In genomic region chr9:106869458-106869857, GRCh38 we compare ENCODE assay signal across 14 cellular contexts. TPM values are rescaled to one million over a fixed set of nuclear protein-coding genes. Genes with fewer than 3 reads are reported as not detected.
DNase-seq lines count a peak whose midpoint lies in the region; TF ChIP-seq lines count a peak whose summit lies in the region.
"Had no signal": no experiment of that assay in that cellular context is flagged by ENCODE, and none has a peak within 500 bp of the region (broad histone marks: within the 10 kb centered on the region; RNA-seq: fewer than 3 reads in every experiment).

No MANE protein-coding gene starts in this region.

- CTCF ChIA-PET in mammary epithelial cell (lab: Charles Lee; ENCODE audit: low non-redundant PET), result no interaction called here

- H3K27ac Mint-ChIP-seq in T-helper 2 cell treated with Interferon-gamma antibody and Interleukin-4, amounts not matched to agents 5 μg/mL and 100 μg/mL, for 36 hours, result no peak overlapping the region
- H3K27ac Mint-ChIP-seq: activated naive CD8-positive, alpha-beta T cell treated with anti-CD3 and anti-CD28 coated beads, Interleukin-2, amount 50 U/mL, for 24 hours; stimulated activated naive B cell treated with anti-CD40 and anti-IgM and Interleukin-4, amounts not matched to agents 10 μg/mL and 1 μg/mL and 100 μg/mL, for 72 hours; T-cell had no signal

- in situ Hi-C loops in mammary epithelial cell (cut with MboI; ENCODE audit: low sequenced_read_pairs in 2 of 2), result loop anchor here in 1 of 2 donors (10.0 to 25.0 kb wide), 2 partner anchors 85 to 432 kb away; no protein-coding TSS in a partner anchor

- H3K4me1 ChIP-seq in mammary epithelial cell (ENCODE audit: insufficient read depth, low read length) (peaks cover 46% of the 10 kb centered on the region), right atrium auricular region (peaks cover 0 to 53% of the 10 kb centered on the region in 2 donors), prostate gland (replicated peaks) (peaks cover 13% of the 10 kb centered on the region)

- no peaks in the 10 kb centered on the region for H3K9me3 Mint-ChIP-seq in T-helper 2 cell treated with Interferon-gamma antibody and Interleukin-4, amounts not matched to agents 5 μg/mL and 100 μg/mL, for 36 hours
- H3K9me3 Mint-ChIP-seq: activated naive CD8-positive, alpha-beta T cell treated with anti-CD3 and anti-CD28 coated beads, Interleukin-2, amount 50 U/mL, for 24 hours; stimulated activated naive B cell treated with anti-CD40 and anti-IgM and Interleukin-4, amounts not matched to agents 10 μg/mL and 1 μg/mL and 100 μg/mL, for 72 hours; T-cell had no signal

- H3K27me3 Mint-ChIP-seq in T-helper 2 cell treated with Interferon-gamma antibody and Interleukin-4, amounts not matched to agents 5 μg/mL and 100 μg/mL, for 36 hours (ENCODE audit: low read depth), result peaks cover 15% of the 10 kb centered on the region

- DNase-seq in AG10803 (ENCODE audit: low read depth) (peak; percentile 38), mammary epithelial cell (no peak), right atrium auricular region (ENCODE audit: low spot score) (no peak), prostate gland (ENCODE audit: low spot score) (peak; percentile 86), ureter (ENCODE audit: low spot score) (no peak), NCI-H1105 (lab: John Stamatoyannopoulos, UW) (no peak), HuH-7 (ENCODE audit: low spot score) (no peak)
- no peak for DNase-seq in T-helper 2 cell treated with Interferon-gamma antibody and Interleukin-4, amounts not matched to agents 5 μg/mL and 100 μg/mL, for 36 hours (ENCODE audit: low spot score)
- DNase-seq: activated CD8-positive, alpha-beta memory T cell treated with anti-CD3 and anti-CD28 coated beads for 24 hours; activated naive CD8-positive, alpha-beta T cell treated with anti-CD3 and anti-CD28 coated beads, Interleukin-2, amount 50 U/mL, for 24 hours; NCI-H774; stimulated activated CD4-positive, alpha-beta T cell treated with anti-CD3 and anti-CD28 coated beads, Interleukin-15, amount 100 ng/mL, for 24 hours; stimulated activated naive B cell treated with anti-CD40 and anti-IgM and Interleukin-4, amounts not matched to agents 10 μg/mL and 1 μg/mL and 100 μg/mL, for 72 hours; T-cell had no signal

- intact Hi-C loops in mammary epithelial cell (cut with micrococcal nuclease) (no loop called here), prostate gland (cut with DNase I) (loop anchor here (10.0 kb wide), 2 partner anchors 175 to 415 kb away; partner anchors contain the start of gene RAD23B)

- dilution Hi-C loops in mammary epithelial cell (cut with HindIII; ENCODE audit: low sequenced_read_pairs), result no loop called here

- no peak for TF ChIP-seq CTCF in AG10803 (conservative IDR thresholded peaks at IDR 0.05; ENCODE audit: low read length)
- no peak for TF ChIP-seq CTCF in mammary epithelial cell (conservative IDR thresholded peaks at IDR 0.05 in 1 of 2, IDR thresholded peaks at IDR 0.05 in 1 of 2; ENCODE audit: extremely low read depth in 1 of 2, insufficient read depth in 1 of 2, low read depth in 1 of 2, low read length in 2 of 2)
- TF ChIP-seq CTCF in right atrium auricular region (IDR thresholded peaks at IDR 0.05), result no peak
- no peak for TF ChIP-seq CTCF in prostate gland (IDR thresholded peaks at IDR 0.05)

- H2AFZ ChIP-seq in mammary epithelial cell (ENCODE audit: low read depth, low read length), result no peak overlapping the region

- H4K20me1 ChIP-seq in mammary epithelial cell (ENCODE audit: insufficient read depth, low read length), result no peaks in the 10 kb centered on the region

- H3K27me3 ChIP-seq in mammary epithelial cell (ENCODE audit: insufficient read depth, low read length), result no peaks in the 10 kb centered on the region
- no peaks in the 10 kb centered on the region for H3K27me3 ChIP-seq in right atrium auricular region
- no peaks in the 10 kb centered on the region for H3K27me3 ChIP-seq in prostate gland (replicated peaks; ENCODE audit: insufficient read depth)

- H3K4me1 Mint-ChIP-seq in T-helper 2 cell treated with Interferon-gamma antibody and Interleukin-4, amounts not matched to agents 5 μg/mL and 100 μg/mL, for 36 hours (ENCODE audit: low read depth), result no peaks in the 10 kb centered on the region

- no peaks in the 10 kb centered on the region for H3K9me3 ChIP-seq in mammary epithelial cell (replicated peaks; ENCODE audit: insufficient read depth, low read length)
- no peaks in the 10 kb centered on the region for H3K9me3 ChIP-seq in right atrium auricular region
- no peaks in the 10 kb centered on the region for H3K9me3 ChIP-seq in prostate gland

- H3K4me2 ChIP-seq in mammary epithelial cell (ENCODE audit: insufficient read depth, low read depth, low read length), result peak overlapping the region; percentile 66

- H3K4me3 ChIP-seq in AG10803 (ENCODE audit: low read length) (no peak overlapping the region), mammary epithelial cell (replicated peaks in 1 of 3; ENCODE audit: insufficient read depth in 1 of 3, low read depth in 2 of 3, low read length in 3 of 3) (no peak overlapping the region), right atrium auricular region (no peak overlapping the region), prostate gland (no peak overlapping the region)

- H3K4me3 Mint-ChIP-seq in T-helper 2 cell treated with Interferon-gamma antibody and Interleukin-4, amounts not matched to agents 5 μg/mL and 100 μg/mL, for 36 hours, result no peak overlapping the region
- H3K4me3 Mint-ChIP-seq: activated naive CD8-positive, alpha-beta T cell treated with anti-CD3 and anti-CD28 coated beads, Interleukin-2, amount 50 U/mL, for 24 hours; stimulated activated naive B cell treated with anti-CD40 and anti-IgM and Interleukin-4, amounts not matched to agents 10 μg/mL and 1 μg/mL and 100 μg/mL, for 72 hours; T-cell had no signal

- 5% methylated on average over 3 of the region's 3 CpGs for WGBS in mammary epithelial cell (ENCODE audit: low coverage, missing lambda C conversion rate)
- 6% methylated on average over 3 of the region's 3 CpGs for WGBS in prostate gland

- no peak for TF ChIP-seq POLR2A in prostate gland (IDR thresholded peaks at IDR 0.05)

- no peaks in the 10 kb centered on the region for H3K36me3 ChIP-seq in mammary epithelial cell (ENCODE audit: insufficient read depth, low read length)
- H3K36me3 ChIP-seq in right atrium auricular region, result no peaks in the 10 kb centered on the region
- H3K36me3 ChIP-seq in prostate gland, result no peaks in the 10 kb centered on the region

- H3K27ac ChIP-seq in mammary epithelial cell (ENCODE audit: insufficient read depth, low read depth, low read length), result no peak overlapping the region
- H3K27ac ChIP-seq in right atrium auricular region, result peak overlapping the region; percentile 47 to 69
- H3K27ac ChIP-seq in prostate gland, result peak overlapping the region; percentile 50 to 71

- peaks cover 97% of the 10 kb centered on the region for H3K79me2 ChIP-seq in mammary epithelial cell (ENCODE audit: insufficient read depth, low read length)

- no peaks in the 10 kb centered on the region for H3K36me3 Mint-ChIP-seq in T-helper 2 cell treated with Interferon-gamma antibody and Interleukin-4, amounts not matched to agents 5 μg/mL and 100 μg/mL, for 36 hours (ENCODE audit: low read depth)
- H3K36me3 Mint-ChIP-seq: stimulated activated naive B cell treated with anti-CD40 and anti-IgM and Interleukin-4, amounts not matched to agents 10 μg/mL and 1 μg/mL and 100 μg/mL, for 72 hours; T-cell had no signal

- no TSS peak for BruUV-seq in mammary epithelial cell (replicated peaks; lab: Mats Ljungman, UMichigan)

- no peak overlapping the region for H3K9ac ChIP-seq in mammary epithelial cell (ENCODE audit: insufficient read depth, low read length)

RNA-seq across cellular contexts. Expression of gene ZNF462, which starts 6.5 kb away (rescaled TPM):
- 10 to 100 TPM; 28.0 to 43.9 TPM for total RNA-seq in mammary epithelial cell
- 9.1 TPM for polyA plus RNA-seq in mammary epithelial cell
- 178 TPM for polyA minus RNA-seq in mammary epithelial cell
- 10 to 100 TPM; 20.9 to 30.5 TPM for total RNA-seq in right atrium auricular region
- total RNA-seq in prostate gland, result 10 to 100 TPM; 41.4 to 54.4 TPM
- 74.8 TPM for total RNA-seq in ureter

Comparison
In these comparisons a context has a peak if more than half of its experiments do, and no peak if none do; other contexts are left out.
1. DNase-seq: peak in AG10803 (single experiment) and prostate gland (single experiment); none in mammary epithelial cell (single experiment), right atrium auricular region (single experiment), T-helper 2 cell treated with Interferon-gamma antibody and Interleukin-4, amounts not matched to agents 5 μg/mL and 100 μg/mL, for 36 hours (single experiment), ureter (single experiment), NCI-H1105 (single experiment) and HuH-7 (single experiment).